ENCODE assay signal across 21 cellular contexts in genomic region chr10:58712982-58713381, GRCh38.
A peak's percentile ranks its signal among the peaks of the same experiment; 100 is the strongest.
DNase-seq lines count a peak whose midpoint lies in the region; ATAC-seq and TF ChIP-seq lines count a peak whose summit lies in the region.
"Had no signal": no experiment of that assay in that cellular context is flagged by ENCODE, and none has a peak within 500 bp of the region (broad histone marks: within the 10 kb centered on the region; RNA-seq: fewer than 3 reads in every experiment).

No MANE protein-coding gene starts in this region.

- no peak overlapping the region for H3K9ac ChIP-seq in smooth muscle cell (ENCODE audit: low read depth)

- H3K27me3 ChIP-seq in RWPE2 (ENCODE audit: insufficient read depth, poor library complexity, severe bottlenecking) (no peaks in the 10 kb centered on the region), smooth muscle cell (ENCODE audit: low read depth) (no peaks in the 10 kb centered on the region)
- H3K27me3 ChIP-seq: colonic mucosa, right lobe of liver, tibial artery had no signal

- no peak overlapping the region for H3K4me2 ChIP-seq in smooth muscle cell

- H3F3A ChIP-seq in smooth muscle cell (ENCODE audit: low read depth) = no peaks in the 10 kb centered on the region

- no peak for ATAC-seq in RWPE2 (ENCODE audit: low read depth)
- ATAC-seq: activated CD4-positive, alpha-beta T cell treated with anti-CD3 and anti-CD28 coated beads for 36 hours; activated T-cell treated with anti-CD3 and anti-CD28 coated beads, Interleukin-2, amount 50 U/mL, for 4 hours had no signal

- 80% methylated on average over 1 of the region's 1 CpG for WGBS in smooth muscle cell (ENCODE audit: low lambda C conversion rate)

- H3K4me1 ChIP-seq in RWPE2 (ENCODE audit: insufficient read depth, poor library complexity, severe bottlenecking) (no peaks in the 10 kb centered on the region), smooth muscle cell (ENCODE audit: low read depth) (no peaks in the 10 kb centered on the region)
- H3K4me1 ChIP-seq: colonic mucosa, right lobe of liver had no signal

- H2AFZ ChIP-seq in smooth muscle cell (ENCODE audit: low read depth) = no peak overlapping the region

- H3K36me3 ChIP-seq in RWPE2 (ENCODE audit: low read depth) (no peaks in the 10 kb centered on the region), smooth muscle cell (ENCODE audit: low read depth) (no peaks in the 10 kb centered on the region)
- H3K36me3 ChIP-seq: colonic mucosa, right lobe of liver, tibial artery had no signal

- TF ChIP-seq CTCF in RWPE2 (IDR thresholded peaks at IDR 0.05; ENCODE audit: poor library complexity, severe bottlenecking) = peak; percentile 22
- TF ChIP-seq CTCF in fibroblast of villous mesenchyme (IDR thresholded peaks at IDR 0.05; ENCODE audit: insufficient read depth, low read depth, low read length) = peak; percentile 33
- peak; percentile 13 for TF ChIP-seq CTCF in smooth muscle cell (IDR thresholded peaks at IDR 0.05; ENCODE audit: borderline replicate concordance, insufficient read depth, poor library complexity, severe bottlenecking)

- H3K4me3 ChIP-seq in RWPE2 (ENCODE audit: severe bottlenecking) (no peak overlapping the region), fibroblast of villous mesenchyme (ENCODE audit: low read depth, low read length) (no peak overlapping the region), smooth muscle cell (no peak overlapping the region)
- H3K4me3 ChIP-seq: colonic mucosa, right lobe of liver, tibial artery had no signal

- H3K27ac ChIP-seq in RWPE2 (ENCODE audit: poor library complexity, severe bottlenecking) = no peak overlapping the region
- no peak overlapping the region for H3K27ac ChIP-seq in smooth muscle cell (ENCODE audit: low read depth)
- H3K27ac ChIP-seq: colonic mucosa, right lobe of liver, tibial artery had no signal

- H3K79me2 ChIP-seq in smooth muscle cell (ENCODE audit: low read depth) = peaks cover 6% of the 10 kb centered on the region

- DNase-seq in DMS 273 (lab: John Stamatoyannopoulos, UW; ENCODE audit: unreplicated experiment) = peak; percentile 3
- no peak for DNase-seq in DMS 273 treated with DMSO at 0.1 percent for 48 hours (lab: John Stamatoyannopoulos, UW)
- DNase-seq in RWPE2 (ENCODE audit: low spot score) = no peak
- DNase-seq in fibroblast of villous mesenchyme (ENCODE audit: low read depth) = no peak
- no peak for DNase-seq in smooth muscle cell (lab: John Stamatoyannopoulos, UW; ENCODE audit: unreplicated experiment)
- DNase-seq in NCI-H128 (lab: John Stamatoyannopoulos, UW; ENCODE audit: unreplicated experiment) = no peak
- DNase-seq in NK-92 treated with Interleukin-12 subunit alpha and Interleukin-12 subunit beta, amount 100 ng/mL, for 24 hours (lab: John Stamatoyannopoulos, UW) = no peak
- no peak for DNase-seq in amygdala (lab: John Stamatoyannopoulos, UW)
- DNase-seq: 8988T; activated CD4-positive, alpha-beta T cell treated with anti-CD3 and anti-CD28 coated beads for 36 hours; activated naive CD8-positive, alpha-beta T cell treated with anti-CD3 and anti-CD28 coated beads, Interleukin-2, amount 10 ng/mL, durations not matched to agents 7 days and 5 days; activated T-cell treated with anti-CD3 and anti-CD28 coated beads, Interleukin-2, amount 50 U/mL, for 4 hours; colonic mucosa; erythroblast; hippocampal formation; NCI-H1694; NCI-H510A; nephron progenitor cell; right lobe of liver; stimulated activated CD4-positive, alpha-beta T cell treated with anti-CD3 and anti-CD28 coated beads, Interleukin-2, amount 100 ng/mL, for 48 hours; tibial artery had no signal

- no peaks in the 10 kb centered on the region for H3K9me3 ChIP-seq in RWPE2 (ENCODE audit: severe bottlenecking)
- H3K9me3 ChIP-seq in smooth muscle cell (replicated peaks; ENCODE audit: low read depth) = no peaks in the 10 kb centered on the region
- H3K9me3 ChIP-seq: colonic mucosa, tibial artery had no signal

- H4K20me1 ChIP-seq in smooth muscle cell (ENCODE audit: low read depth) = peaks cover 5% of the 10 kb centered on the region
